Comparison of ENCODE assay signal across 11 cellular contexts in the genomic region with DNA sequence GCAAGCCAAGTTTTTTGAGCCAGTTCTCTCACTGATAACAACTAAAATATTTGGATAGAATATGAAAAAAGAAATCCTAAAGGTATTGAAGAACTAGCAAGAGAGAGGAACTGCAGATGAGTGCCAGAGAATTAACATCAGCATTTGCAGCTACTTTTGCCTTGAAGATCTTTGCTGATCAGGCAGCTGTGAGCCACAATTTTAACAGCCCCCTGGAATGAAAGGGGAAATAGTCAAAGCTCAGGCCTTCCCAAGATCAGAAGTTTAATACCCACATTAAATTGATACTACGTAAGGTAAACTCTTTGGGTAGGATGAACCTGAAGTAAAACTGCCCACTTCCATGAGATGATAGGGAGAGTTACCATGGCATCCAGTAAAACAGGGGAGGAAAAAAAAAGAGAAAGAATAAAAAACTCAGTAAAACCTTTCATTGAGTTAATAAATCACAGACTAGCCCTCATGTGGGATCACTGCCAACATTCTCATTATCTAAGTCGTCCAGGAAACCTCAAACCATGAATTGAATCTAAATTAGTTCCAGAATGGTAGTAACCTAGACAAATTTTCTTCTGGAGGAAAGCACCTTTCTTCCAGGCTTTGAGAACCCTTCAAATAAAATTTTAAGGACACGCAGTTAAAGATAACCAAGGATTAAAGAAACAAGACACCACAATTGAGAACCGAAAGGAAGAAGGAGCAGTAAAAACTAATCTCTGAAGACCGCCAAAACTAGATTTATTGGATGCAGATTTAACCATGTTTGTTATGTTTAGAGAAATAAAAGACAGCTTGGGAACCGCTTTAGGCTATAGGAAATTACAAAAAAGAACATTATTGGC. TPM values are rescaled to one million over a fixed set of nuclear protein-coding genes. Genes with fewer than 3 reads are reported as not detected.
DNase-seq lines count a peak whose midpoint lies in the region; ATAC-seq, FAIRE-seq and TF ChIP-seq lines count a peak whose summit lies in the region.
"Had no signal": no experiment of that assay in that cellular context is flagged by ENCODE, and none has a peak within 500 bp of the region (broad histone marks: within the 10 kb centered on the region; RNA-seq: fewer than 3 reads in every experiment).

No MANE protein-coding gene starts in this region.

- no peak overlapping the region for H2BK120ac ChIP-seq in IMR-90 (ENCODE audit: low read depth, low read length)

- H3K4me1 ChIP-seq in IMR-90 (ENCODE audit: control insufficient read depth, insufficient read depth, low read length): peaks cover 2% of the 10 kb centered on the region
- no peaks in the 10 kb centered on the region for H3K4me1 ChIP-seq in K562 (replicated peaks in 1 of 2; ENCODE audit: control insufficient read depth in 2 of 2, insufficient read depth in 2 of 2, low read length in 2 of 2)
- no peaks in the 10 kb centered on the region for H3K4me1 ChIP-seq in upper lobe of left lung

- CTCF ChIA-PET in IMR-90 (lab: Yijun Ruan, JAX): no interaction called here
- CTCF ChIA-PET in K562 (lab: Yijun Ruan, JAX; ENCODE audit: low intra/inter-chr PET ratio): no interaction called here

- POLR2A ChIA-PET in IMR-90 (lab: Charles Lee; ENCODE audit: unreplicated experiment): interaction anchor here (0.6 kb wide), 1 partner anchor 21 kb away, joined by 3 read pairs; no protein-coding TSS in a partner anchor
- POLR2A ChIA-PET in K562 (lab: Yijun Ruan, JAX): interaction anchor here (0.9 to 1.5 kb wide), 3 partner anchors 16 to 21 kb away, joined by 3 to 5 read pairs (median 3); no protein-coding TSS in a partner anchor

- H3K27ac ChIP-seq in IMR-90 (ENCODE audit: insufficient read depth, low read length) (no peak overlapping the region), K562 (ENCODE audit: extremely low read depth, low read depth, low read length) (no peak overlapping the region), upper lobe of left lung (no peak overlapping the region)

- no peak overlapping the region for H4K8ac ChIP-seq in IMR-90 (ENCODE audit: low read depth in 2 of 2, low read length in 2 of 2)

- H3K9me1 ChIP-seq in IMR-90 (ENCODE audit: insufficient read depth, low read length) (peaks cover 3% of the 10 kb centered on the region), K562 (ENCODE audit: control insufficient read depth, insufficient read depth, low read length) (no peaks in the 10 kb centered on the region)

- dilution Hi-C loops in IMR-90 (cut with HindIII; ENCODE audit: low sequenced_read_pairs, unreplicated experiment): no loop called here

- H3K4me3 ChIP-seq in IMR-90 (ENCODE audit: insufficient read depth, low read depth, low read length): no peak overlapping the region
- H3K4me3 ChIP-seq in K562: no peak overlapping the region
- H3K4me3 ChIP-seq in upper lobe of left lung: no peak overlapping the region

- peak; percentile 44 for FAIRE-seq in K562 (lab: Jason Lieb, UNC)

- no peaks in the 10 kb centered on the region for H3K27me3 ChIP-seq in IMR-90 (ENCODE audit: control insufficient read depth, insufficient read depth, low read length)
- no peaks in the 10 kb centered on the region for H3K27me3 ChIP-seq in K562 (ENCODE audit: control insufficient read depth in 2 of 2, insufficient read depth in 2 of 2, low read length in 2 of 2)
- H3K27me3 ChIP-seq in upper lobe of left lung: no peaks in the 10 kb centered on the region

- peaks cover 11% of the 10 kb centered on the region for H3K36me3 ChIP-seq in IMR-90 (ENCODE audit: control insufficient read depth, insufficient read depth, low read length)
- no peaks in the 10 kb centered on the region for H3K36me3 ChIP-seq in K562 (ENCODE audit: control insufficient read depth, insufficient read depth, low read length)
- peaks cover 0 to 23% (median 0%) of the 10 kb centered on the region in 4 donors for H3K36me3 ChIP-seq in upper lobe of left lung

- H3K9me3 ChIP-seq in IMR-90 (ENCODE audit: control insufficient read depth, insufficient read depth, low read length): no peaks in the 10 kb centered on the region
- no peaks in the 10 kb centered on the region for H3K9me3 ChIP-seq in K562 (replicated peaks; ENCODE audit: control insufficient read depth, insufficient read depth, low read depth, low read length)
- no peaks in the 10 kb centered on the region for H3K9me3 ChIP-seq in upper lobe of left lung

- TF ChIP-seq POLR2A in IMR-90 (IDR thresholded peaks at IDR 0.05; ENCODE audit: low read depth, low read length) (no peak), K562 (conservative IDR thresholded peaks at IDR 0.05) (no peak), upper lobe of left lung (IDR thresholded peaks at IDR 0.05) (no peak)

- ATAC-seq in IMR-90 (ENCODE audit: low read depth): no peak
- ATAC-seq in K562: no peak
- ATAC-seq in HG02588 (IDR thresholded peaks at IDR 0.05; ENCODE audit: unreplicated experiment): no peak
- no peak for ATAC-seq in HG03025 (IDR thresholded peaks at IDR 0.05; ENCODE audit: low FRiP score, unreplicated experiment)
- ATAC-seq in upper lobe of left lung (ENCODE audit: low FRiP score in 2 of 2): no peak
- ATAC-seq: HCT116 had no signal

- H4K91ac ChIP-seq in IMR-90 (ENCODE audit: insufficient read depth, low read depth, low read length): no peak overlapping the region

- H3K18ac ChIP-seq in IMR-90 (ENCODE audit: low read depth, low read length): no peak overlapping the region

- H3K79me2 ChIP-seq in K562 (ENCODE audit: control insufficient read depth, insufficient read depth, low read length): no peaks in the 10 kb centered on the region

- no CpG with 5 or more reads among the region's 6 CpGs for WGBS in IMR-90 (ENCODE audit: extremely low coverage in 2 of 2, insufficient read length in 1 of 2), 2 experiments
- WGBS in K562 (ENCODE audit: insufficient coverage, low coverage, missing lambda C conversion rate): 20% methylated on average over 6 of the region's 6 CpGs
- WGBS in upper lobe of left lung, 2 donors: 52 to 62% methylated on average over 6 of the region's 6 CpGs

- H4K20me1 ChIP-seq in IMR-90 (ENCODE audit: insufficient read depth, low read length): no peaks in the 10 kb centered on the region
- H4K20me1 ChIP-seq in K562 (replicated peaks; ENCODE audit: control insufficient read depth, insufficient read depth, low read length): no peaks in the 10 kb centered on the region

- H2AK5ac ChIP-seq in IMR-90 (ENCODE audit: low read depth, low read length): no peak overlapping the region

- TF ChIP-seq CTCF in IMR-90 (conservative IDR thresholded peaks at IDR 0.05; ENCODE audit: low read depth, low read length): no peak
- no peak for TF ChIP-seq CTCF in K562 (IDR thresholded peaks at IDR 0.05 in 2 of 3, conservative IDR thresholded peaks at IDR 0.05 in 1 of 3; ENCODE audit: insufficient read depth in 2 of 3, low read depth in 1 of 3, low read length in 3 of 3)
- no peak for TF ChIP-seq CTCF in upper lobe of left lung (IDR thresholded peaks at IDR 0.05)

- no peak overlapping the region for H2BK15ac ChIP-seq in IMR-90 (ENCODE audit: low read depth, low read length)

- DNase-seq in AG20443 (ENCODE audit: low spot score): peak; percentile 64
- peak; percentile 85 for DNase-seq in IMR-90
- peak in 2 of 4 experiments; percentile 19 to 55 for DNase-seq in K562 (ENCODE audit: extremely low read depth in 1 of 4, low spot score in 3 of 4)
- DNase-seq in medulla oblongata (ENCODE audit: extremely low spot score): peak; percentile 64
- no peak for DNase-seq in upper lobe of left lung
- DNase-seq in activated CD8-positive, alpha-beta memory T cell treated with anti-CD3 and anti-CD28 coated beads, Interleukin-2, amount 50 U/mL, for 4 hours: no peak
- DNase-seq: activated naive CD4-positive, alpha-beta T cell treated with Interleukin-2 at 50 U/mL for 16 hours; Karpas-422 had no signal

- H3K9ac ChIP-seq in IMR-90 (ENCODE audit: low read depth, low read length) (no peak overlapping the region), K562 (ENCODE audit: insufficient read depth in 1 of 2, low read depth in 2 of 2, low read length in 2 of 2) (no peak overlapping the region)

- no peak overlapping the region for H2AK9ac ChIP-seq in IMR-90 (replicated peaks; ENCODE audit: low read depth, low read length, poor library complexity)

- TF ChIP-seq EP300 in K562 (IDR thresholded peaks at IDR 0.05; ENCODE audit: low read length) (0 out of 2 replicates have a peak, but pooled peaks have one; percentile 6), upper lobe of left lung (IDR thresholded peaks at IDR 0.05) (no peak)

- no peak overlapping the region for H2BK20ac ChIP-seq in IMR-90 (ENCODE audit: low read depth, low read length)

- H3K4me2 ChIP-seq in IMR-90 (ENCODE audit: low read depth, low read length): no peak overlapping the region; the same call in 1 of the 2 replicates
- H3K4me2 ChIP-seq in K562 (ENCODE audit: insufficient read depth, low read length): no peak overlapping the region

- no TSS peak for BruUV-seq in IMR-90 (replicated peaks; lab: Mats Ljungman, UMichigan)
- BruUV-seq in K562 (replicated peaks; lab: Mats Ljungman, UMichigan): no TSS peak

- in situ Hi-C loops in IMR-90 (cut with MboI; ENCODE audit: low sequenced_read_pairs): no loop called here
- in situ Hi-C loops in K562 (cut with MboI): no loop called here

- no peak overlapping the region for H3K23ac ChIP-seq in IMR-90 (ENCODE audit: low read depth, low read length)

- no peak for TF ChIP-seq RAD21 in IMR-90 (IDR thresholded peaks at IDR 0.05; ENCODE audit: low read length)
- no peak for TF ChIP-seq RAD21 in K562 (CRISPR knock-in tag; conservative IDR thresholded peaks at IDR 0.05 in 1 of 2, IDR thresholded peaks at IDR 0.05 in 1 of 2)

- H2AFZ ChIP-seq in IMR-90 (replicated peaks; ENCODE audit: low read length, poor library complexity) (no peak overlapping the region), K562 (ENCODE audit: low read depth, low read length) (no peak overlapping the region)

- H2BK5ac ChIP-seq in IMR-90 (ENCODE audit: low read depth, low read length, poor library complexity, severe bottlenecking): no peak overlapping the region

- H4K5ac ChIP-seq in IMR-90 (ENCODE audit: low read depth, low read length): no peak overlapping the region

- intact Hi-C loops in IMR-90 (cut with micrococcal nuclease) (no loop called here), K562 (cut with micrococcal nuclease) (no loop called here)

- H3K4ac ChIP-seq in IMR-90 (ENCODE audit: low read depth, low read length): no peak overlapping the region

- H3K56ac ChIP-seq in IMR-90 (ENCODE audit: extremely low read depth, insufficient read depth, low read length): no peak overlapping the region

- no peak overlapping the region for H3K14ac ChIP-seq in IMR-90 (replicated peaks; ENCODE audit: low read depth, low read length)

- no peaks in the 10 kb centered on the region for H3K79me1 ChIP-seq in IMR-90 (ENCODE audit: low read depth in 1 of 2, low read length in 2 of 2)

RNA-seq across cellular contexts. Expression of a gene that starts 28.3 kb away (rescaled TPM):
- total RNA-seq in IMR-90 (2012; rRNA removed): 70.4 and 140 TPM in 2 replicates
- polyA plus RNA-seq in IMR-90 (2012; rRNA removed): 66.1 and 83.1 TPM in 2 replicates
- 10.1 and 13.6 TPM in 2 replicates for polyA plus RNA-seq in IMR-90 (2012; cell fraction: cytosol; rRNA removed)
- 7.2 and 37.5 TPM in 2 replicates for polyA plus RNA-seq in IMR-90 (2012; cell fraction: nucleus; rRNA removed; ENCODE audit: low replicate concordance)
- 29.9 and 35.2 TPM in 2 replicates for total RNA-seq in K562 (2011; cell fraction: chromatin; rRNA removed; ENCODE audit: low replicate concordance)
- 7.8 and 8.3 TPM in 2 replicates for total RNA-seq in K562 (2011; cell fraction: nucleolus; rRNA removed)
- 15.8 and 32.7 TPM in 2 replicates for total RNA-seq in K562 (2011; cell fraction: nucleoplasm; rRNA removed)
- 57.7 and 63.8 TPM in 2 replicates for total RNA-seq in K562 (2014; rRNA removed)
- total RNA-seq in K562 (2014; rRNA removed; fragmentation: Illumina TruSeq; extraction: Trizol): 135 and 151 TPM in 2 replicates
- 110 and 116 TPM in 2 replicates for total RNA-seq in K562 (2015; rRNA removed; fragmentation: Illumina TruSeq; extraction: Trizol)
- total RNA-seq in K562 (2021): 71.0 and 73.6 TPM in 2 replicates
- 76.7 and 84.5 TPM in 2 replicates for polyA plus RNA-seq in K562 (2011; rRNA removed)
- polyA plus RNA-seq in K562 (2011; cell fraction: cytosol; rRNA removed): 14.6 and 36.1 TPM in 2 replicates
- 24.8 and 39.1 TPM in 2 replicates for polyA plus RNA-seq in K562 (2011; cell fraction: nucleus; rRNA removed)
- polyA plus RNA-seq in K562 (2012): 78.8 and 97.2 TPM in 2 replicates
- 101 and 106 TPM in 2 replicates for polyA plus RNA-seq in K562 (2014; fragmentation: Illumina TruSeq; extraction: Trizol)
- 100 to 1,000 TPM; 197 to 258 TPM for polyA plus RNA-seq in K562 (2014; fragmentation: Nextera tagmentation; extraction: Ambion mirVana)
- 78.7 and 81.8 TPM in 2 replicates for polyA plus RNA-seq in K562 (2014; rRNA removed)
- polyA minus RNA-seq in K562 (2011; rRNA and poly(A)+ RNA removed): 59.6 and 66.7 TPM in 2 replicates
- polyA minus RNA-seq in K562 (2011; cell fraction: cytosol; rRNA and poly(A)+ RNA removed): 24.9 and 31.2 TPM in 2 replicates
- 10.0 and 22.5 TPM in 2 replicates for polyA minus RNA-seq in K562 (2011; cell fraction: nucleus; rRNA and poly(A)+ RNA removed)
- 100 to 1,000 TPM in 4 of 6 donors, 10 to 100 TPM in 2; 52.4 to 173 (median 131) TPM for total RNA-seq in upper lobe of left lung

RNA-seq across cellular contexts. Expression of a gene that starts 33.8 kb away (rescaled TPM):
- total RNA-seq in IMR-90 (2012; rRNA removed): 5.8 and 6.3 TPM in 2 replicates
- polyA plus RNA-seq in IMR-90 (2012; rRNA removed): 24.6 and 29.4 TPM in 2 replicates
- polyA plus RNA-seq in IMR-90 (2012; cell fraction: cytosol; rRNA removed): 17.8 and 20.6 TPM in 2 replicates
- polyA plus RNA-seq in IMR-90 (2012; cell fraction: nucleus; rRNA removed; ENCODE audit: low replicate concordance): 238 and 385 TPM in 2 replicates
- 2.1 and 2.8 TPM in 2 replicates for total RNA-seq in K562 (2011; cell fraction: chromatin; rRNA removed; ENCODE audit: low replicate concordance)
- total RNA-seq in K562 (2011; cell fraction: nucleolus; rRNA removed): 0.83 and 1.8 TPM in 2 replicates
- 0.51 and 1.7 TPM in 2 replicates for total RNA-seq in K562 (2011; cell fraction: nucleoplasm; rRNA removed)
- total RNA-seq in K562 (2014; rRNA removed): not detected in 2 replicates
- total RNA-seq in K562 (2014; rRNA removed; fragmentation: Illumina TruSeq; extraction: Trizol): 0.38 TPM in 1 of 2 replicates, not detected in the other
- 0.26 and 0.29 TPM in 2 replicates for total RNA-seq in K562 (2015; rRNA removed; fragmentation: Illumina TruSeq; extraction: Trizol)
- total RNA-seq in K562 (2021): 0.69 and 1.5 TPM in 2 replicates
- 0.38 and 0.74 TPM in 2 replicates for polyA plus RNA-seq in K562 (2011; rRNA removed)
- 0.12 and 0.50 TPM in 2 replicates for polyA plus RNA-seq in K562 (2011; cell fraction: cytosol; rRNA removed)
- 1.1 and 1.6 TPM in 2 replicates for polyA plus RNA-seq in K562 (2011; cell fraction: nucleus; rRNA removed)
- polyA plus RNA-seq in K562 (2012): 5.6 and 5.9 TPM in 2 replicates
- 0.17 TPM in 1 of 2 replicates, not detected in the other for polyA plus RNA-seq in K562 (2014; fragmentation: Illumina TruSeq; extraction: Trizol)
- 1 to 10 TPM; 2.0 to 2.6 TPM for polyA plus RNA-seq in K562 (2014; fragmentation: Nextera tagmentation; extraction: Ambion mirVana)
- polyA plus RNA-seq in K562 (2014; rRNA removed): 0.12 and 1.3 TPM in 2 replicates
- 0.30 TPM in 1 of 2 replicates, not detected in the other for polyA minus RNA-seq in K562 (2011; rRNA and poly(A)+ RNA removed)
- not detected in 2 replicates for polyA minus RNA-seq in K562 (2011; cell fraction: cytosol; rRNA and poly(A)+ RNA removed)
- 0.13 and 1.3 TPM in 2 replicates for polyA minus RNA-seq in K562 (2011; cell fraction: nucleus; rRNA and poly(A)+ RNA removed)
- total RNA-seq in upper lobe of left lung: 100 to 1,000 TPM in 4 of 6 donors, 10 to 100 TPM in 2; 76.3 to 443 (median 113) TPM

Comparison
In these comparisons a context has a peak if more than half of its experiments do, and no peak if none do; other contexts are left out.
1. DNase-seq: peak in AG20443 (single experiment), IMR-90 (single experiment) and medulla oblongata (single experiment); none in upper lobe of left lung (0 of 2) and activated CD8-positive, alpha-beta memory T cell treated with anti-CD3 and anti-CD28 coated beads, Interleukin-2, amount 50 U/mL, for 4 hours (single experiment).
2. RNA of a gene that starts 33.8 kb away (total RNA-seq): 76.3 to 443 TPM in upper lobe of left lung; 5.8 to 6.3 TPM in IMR-90 and 0.26 to 2.8 TPM in K562; every median in the first group is over 10 times any median in the second.